9 cellular contexts compared by ENCODE assay signal in the genomic region with DNA sequence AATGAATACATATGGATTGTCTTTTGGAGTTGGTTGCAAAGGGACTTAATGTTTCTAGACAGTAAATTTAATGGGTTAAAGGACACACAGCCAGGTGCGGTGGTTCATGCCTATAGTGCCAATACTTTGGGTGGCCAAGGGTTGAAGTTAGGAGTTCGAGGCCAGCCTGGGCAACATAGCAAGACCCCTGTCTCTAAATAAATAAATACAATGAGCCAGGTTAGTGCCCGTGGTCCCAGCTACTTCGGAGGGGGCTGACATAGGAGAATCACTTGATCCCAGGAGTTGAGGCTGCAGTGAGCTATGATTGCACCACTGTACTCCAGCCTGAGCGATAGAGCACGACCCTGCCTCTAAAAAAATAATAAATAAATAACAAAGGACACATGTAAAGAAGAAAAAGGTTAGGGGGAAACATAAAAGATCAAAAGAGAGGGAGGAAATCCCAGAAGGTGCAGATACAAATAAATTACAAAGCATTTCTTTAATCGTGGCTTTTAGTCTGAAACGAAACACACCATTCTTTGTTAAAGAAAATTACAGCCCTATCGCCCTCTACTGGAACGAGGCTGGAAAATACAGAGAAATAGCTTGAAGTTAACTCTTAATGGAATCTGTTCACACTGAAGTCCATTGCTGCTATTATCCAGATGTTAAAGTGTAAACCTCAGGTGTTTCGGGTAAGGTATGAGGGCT. TPM values are rescaled to one million over a fixed set of nuclear protein-coding genes. Genes with fewer than 3 reads are reported as not detected.
A peak's percentile ranks its signal among the peaks of the same experiment; 100 is the strongest.
DNase-seq lines count a peak whose midpoint lies in the region; ATAC-seq, FAIRE-seq and TF ChIP-seq lines count a peak whose summit lies in the region.
"Had no signal": no experiment of that assay in that cellular context is flagged by ENCODE, and none has a peak within 500 bp of the region (broad histone marks: within the 10 kb centered on the region; RNA-seq: fewer than 3 reads in every experiment).

No MANE protein-coding gene starts in this region.

- no peaks in the 10 kb centered on the region for H3K9me3 ChIP-seq in kidney (ENCODE audit: control insufficient read depth in 1 of 2, low read length in 2 of 2)

- intact Hi-C loops in kidney (cut with DNase I), result no loop called here

- no peaks in the 10 kb centered on the region for H3K9me3 Mint-ChIP-seq in activated CD8-positive, alpha-beta T cell treated with anti-CD3 and anti-CD28 coated beads, Interleukin-2, amount 10 ng/mL, durations not matched to agents 7 days and 5 days (ENCODE audit: insufficient read depth)

- H3K4me1 Mint-ChIP-seq in activated CD8-positive, alpha-beta T cell treated with anti-CD3 and anti-CD28 coated beads, Interleukin-2, amount 10 ng/mL, durations not matched to agents 7 days and 5 days (ENCODE audit: low read depth), result peaks cover 7% of the 10 kb centered on the region

- H3K36me3 ChIP-seq in kidney (ENCODE audit: control insufficient read depth in 1 of 2, insufficient read depth in 2 of 2, low read length in 2 of 2), result peaks cover 2 to 12% of the 10 kb centered on the region in 2 donors

- no peaks in the 10 kb centered on the region for H3K4me1 ChIP-seq in kidney (ENCODE audit: control insufficient read depth in 1 of 2, insufficient read depth in 1 of 2, low read depth in 1 of 2, low read length in 2 of 2)

- peaks cover 22% of the 10 kb centered on the region for H3K36me3 Mint-ChIP-seq in activated CD8-positive, alpha-beta T cell treated with anti-CD3 and anti-CD28 coated beads, Interleukin-2, amount 10 ng/mL, durations not matched to agents 7 days and 5 days (ENCODE audit: low read depth)

- POLR2A ChIA-PET in activated CD8-positive, alpha-beta T cell treated with anti-CD3 and anti-CD28 coated beads, Interleukin-2, amount 10 ng/mL, durations not matched to agents 7 days and 5 days (lab: Charles Lee), result interaction anchor here (0.6 to 1.0 kb wide), 2 partner anchors 34 to 42 kb away, joined by 4 to 5 read pairs; partner anchors contain the start of gene SCML4

- no peak overlapping the region for H3K27ac ChIP-seq in kidney (ENCODE audit: low read depth in 2 of 2, low read length in 2 of 2)
- H3K27ac ChIP-seq: HL-60 had no signal

- no peak for TF ChIP-seq POLR2A in GM18505 (IDR thresholded peaks at IDR 0.05; ENCODE audit: borderline replicate concordance, extremely low read depth, insufficient read depth, insufficient read length)

- H3K4me3 Mint-ChIP-seq in activated CD8-positive, alpha-beta T cell treated with anti-CD3 and anti-CD28 coated beads, Interleukin-2, amount 10 ng/mL, durations not matched to agents 7 days and 5 days, result no peak overlapping the region

- DNase-seq in stimulated activated CD8-positive, alpha-beta memory T cell treated with anti-CD3 and anti-CD28 coated beads, Interleukin-15, amount 100 ng/mL, for 1 hour (ENCODE audit: low read depth), result peak; percentile 13
- no peak for DNase-seq in stimulated activated CD8-positive, alpha-beta memory T cell treated with anti-CD3 and anti-CD28 coated beads, Interleukin-4, amount 100 ng/mL, for 48 hours
- peak; percentile 3 for DNase-seq in NCI-H1092 treated with DMSO at 0.1 percent for 48 hours (lab: John Stamatoyannopoulos, UW)
- peak; percentile 58 for DNase-seq in activated CD8-positive, alpha-beta T cell treated with anti-CD3 and anti-CD28 coated beads, Interleukin-2, amount 10 ng/mL, durations not matched to agents 7 days and 5 days
- DNase-seq in kidney, result no peak
- DNase-seq in mesenteric fat pad (ENCODE audit: low spot score), result no peak

- CTCF ChIA-PET in activated CD8-positive, alpha-beta T cell treated with anti-CD3 and anti-CD28 coated beads, Interleukin-2, amount 10 ng/mL, durations not matched to agents 7 days and 5 days (lab: Charles Lee), result interaction anchor here (0.6 to 4.7 kb wide), 42 partner anchors 8 to 548 kb away, joined by 3 to 71 read pairs (median 4); partner anchors contain the start of genes SCML4 and SEC63

- peak; percentile 57 for ATAC-seq in activated CD8-positive, alpha-beta T cell treated with anti-CD3 and anti-CD28 coated beads, Interleukin-2, amount 10 ng/mL, durations not matched to agents 7 days and 5 days
- ATAC-seq in GM18870 (IDR thresholded peaks at IDR 0.05; ENCODE audit: unreplicated experiment) (no peak), GM18505 (IDR thresholded peaks at IDR 0.05; ENCODE audit: unreplicated experiment) (no peak)

- H3K9ac ChIP-seq in kidney (ENCODE audit: low read length in 2 of 2), result no peak overlapping the region

- H3K27me3 Mint-ChIP-seq in activated CD8-positive, alpha-beta T cell treated with anti-CD3 and anti-CD28 coated beads, Interleukin-2, amount 10 ng/mL, durations not matched to agents 7 days and 5 days (ENCODE audit: low read depth), result no peaks in the 10 kb centered on the region

- no peak for FAIRE-seq in kidney (lab: Jason Lieb, UNC)

- H3K4me3 ChIP-seq in kidney (ENCODE audit: low read length in 2 of 2), result no peak overlapping the region

- H3K27ac Mint-ChIP-seq in activated CD8-positive, alpha-beta T cell treated with anti-CD3 and anti-CD28 coated beads, Interleukin-2, amount 10 ng/mL, durations not matched to agents 7 days and 5 days, result no peak overlapping the region

- TF ChIP-seq CTCF in kidney (IDR thresholded peaks at IDR 0.05; ENCODE audit: borderline replicate concordance, extremely low read depth, insufficient read depth), result peak; percentile 56

RNA-seq across cellular contexts. Expression of gene SCML4, which starts 42.6 kb away (rescaled TPM):
- 10 to 100 TPM; 27.4 to 31.8 TPM for total RNA-seq in activated CD8-positive, alpha-beta T cell treated with anti-CD3 and anti-CD28 coated beads, Interleukin-2, amount 10 ng/mL, durations not matched to agents 7 days and 5 days
- total RNA-seq in kidney, result 5.4 TPM
- polyA plus RNA-seq in kidney (ENCODE audit: insufficient read depth, low read depth, low replicate concordance), result 0.22 TPM
- total RNA-seq in mesenteric fat pad, result 0.71 TPM

Comparison
In these comparisons a context has a peak if more than half of its experiments do, and no peak if none do; other contexts are left out.
1. DNase-seq: peak in stimulated activated CD8-positive, alpha-beta memory T cell treated with anti-CD3 and anti-CD28 coated beads, Interleukin-15, amount 100 ng/mL, for 1 hour (single experiment), NCI-H1092 treated with DMSO at 0.1 percent for 48 hours (single experiment) and activated CD8-positive, alpha-beta T cell treated with anti-CD3 and anti-CD28 coated beads, Interleukin-2, amount 10 ng/mL, durations not matched to agents 7 days and 5 days (single experiment); none in stimulated activated CD8-positive, alpha-beta memory T cell treated with anti-CD3 and anti-CD28 coated beads, Interleukin-4, amount 100 ng/mL, for 48 hours (single experiment), kidney (single experiment) and mesenteric fat pad (single experiment).